24 cellular contexts compared by ENCODE assay signal in the genomic region with DNA sequence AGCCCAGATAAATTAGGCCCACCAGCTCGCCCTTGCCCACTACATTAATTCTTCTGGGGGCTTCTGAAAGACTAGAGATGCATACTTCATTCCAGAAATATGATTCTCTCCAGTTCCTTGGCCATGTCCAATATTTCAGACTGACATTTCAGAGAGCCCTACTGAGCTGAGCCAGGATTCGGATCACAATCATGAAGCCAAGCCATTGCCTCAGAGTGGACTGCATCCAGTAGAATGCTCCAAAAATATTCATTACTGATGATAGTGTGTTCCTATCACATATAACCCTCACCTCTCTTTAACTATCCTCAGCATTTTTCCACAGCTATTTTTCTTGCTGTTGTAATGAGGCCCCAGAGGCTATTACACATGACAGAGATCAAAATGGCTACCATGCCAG.
"Had no signal": no experiment of that assay in that cellular context is flagged by ENCODE, and none has a peak within 500 bp of the region (broad histone marks: within the 10 kb centered on the region; RNA-seq: fewer than 3 reads in every experiment).

No MANE protein-coding gene starts in this region.

- H3K27me3 ChIP-seq: SJCRH30 had no signal

- H3K27ac ChIP-seq: HL-60, SJCRH30 had no signal

- FAIRE-seq: HTR-8/SVneo, RCC 7860 had no signal

- DNase-seq: KBM-7, MV-4-11, NCI-H1048, NCI-H1105, NCI-H1417, NCI-H1436 treated with DMSO at 0.1 percent for 48 hours, NCI-H1694 treated with DMSO at 0.1 percent for 48 hours, NCI-H1930, NCI-H2081, NCI-H2107, NCI-H2171, NCI-H226, NCI-H446, NCI-H510A, NCI-H524 treated with DMSO at 0.1 percent for 48 hours, NCI-H69, NCI-H774, RPMI8226, SHP77 treated with DMSO at 0.1 percent for 48 hours, SJCRH30 had no signal

- ATAC-seq: SK-N-SH treated with all-trans-retinoic acid at 6 μM for 48 hours had no signal

- H3K4me3 ChIP-seq: SJCRH30 had no signal

- H3K4me1 ChIP-seq: SJCRH30 had no signal
